ENCODE assay signal across 8 cellular contexts in the genomic region with DNA sequence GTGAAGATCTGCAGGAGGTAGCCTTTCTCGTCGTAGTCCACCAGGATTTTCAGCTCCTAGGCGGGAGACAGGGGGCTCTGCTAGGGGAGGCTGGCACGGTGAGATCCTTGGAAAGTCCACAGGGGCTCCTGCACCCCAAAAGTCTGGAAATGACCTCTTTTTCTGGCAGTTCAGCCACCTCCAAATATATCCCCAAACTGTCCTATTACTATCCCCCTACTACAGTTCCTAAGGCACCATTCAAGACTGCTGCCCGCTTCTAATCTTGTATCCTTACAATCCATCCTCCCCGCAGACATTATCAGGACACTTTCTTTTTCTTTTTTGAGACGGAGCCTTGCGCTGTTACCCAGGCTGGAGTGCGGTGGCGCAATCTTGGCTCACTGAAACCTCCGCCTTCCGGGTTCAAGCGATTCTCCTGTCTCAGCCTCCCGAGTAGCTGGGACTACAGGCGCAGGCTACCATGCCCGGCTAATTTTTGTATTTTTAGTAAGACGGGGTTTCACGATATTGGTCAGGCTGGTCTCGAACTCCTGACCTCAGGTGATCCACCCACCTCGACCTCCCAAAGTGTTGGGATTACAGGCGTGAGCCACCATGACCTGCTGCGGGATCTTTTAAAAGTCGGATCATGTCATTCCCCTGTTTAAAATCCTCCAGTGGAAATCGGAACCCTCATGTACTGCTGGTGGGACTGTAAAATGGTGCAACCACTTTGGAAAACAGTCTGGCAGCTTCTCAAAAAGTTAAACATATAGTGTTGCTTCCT. TPM values are rescaled to one million over a fixed set of nuclear protein-coding genes. Genes with fewer than 3 reads are reported as not detected.
DNase-seq lines count a peak whose midpoint lies in the region; ATAC-seq and TF ChIP-seq lines count a peak whose summit lies in the region.

No MANE protein-coding gene starts in this region.

- H3K36me3 Mint-ChIP-seq in activated T-cell treated with anti-CD3 and anti-CD28 coated beads, Interleukin-2, amount 50 U/mL, for 24 hours (ENCODE audit: low read depth), result peaks cover 3% of the 10 kb centered on the region
- no peaks in the 10 kb centered on the region for H3K36me3 Mint-ChIP-seq in activated T-helper 2 cell treated with anti-CD3 and anti-CD28 coated beads, Interferon-gamma antibody, Interleukin-2, Interleukin-4, amounts not matched to agents 10 μg/mL and 5 μg/mL and 100 μg/mL, durations not matched to agents 14 hours and 24 hours and 36 hours (ENCODE audit: low read depth)

- no peaks in the 10 kb centered on the region for H3K9me3 Mint-ChIP-seq in activated T-cell treated with anti-CD3 and anti-CD28 coated beads, Interleukin-2, amount 50 U/mL, for 24 hours
- H3K9me3 Mint-ChIP-seq in activated T-helper 2 cell treated with anti-CD3 and anti-CD28 coated beads, Interferon-gamma antibody, Interleukin-2, Interleukin-4, amounts not matched to agents 10 μg/mL and 5 μg/mL and 100 μg/mL, durations not matched to agents 14 hours and 24 hours and 36 hours, result no peaks in the 10 kb centered on the region

- H3K9me3 ChIP-seq in left lung (no peaks in the 10 kb centered on the region), tibial nerve (no peaks in the 10 kb centered on the region)

- no peak for DNase-seq in activated T-cell treated with anti-CD3 and anti-CD28 coated beads, Interleukin-2, amount 50 U/mL, for 24 hours
- no peak for DNase-seq in activated T-cell treated with anti-CD3 and anti-CD28 coated beads, Interleukin-2, amount 50 U/mL, for 1 hour
- no peak for DNase-seq in activated T-helper 2 cell treated with anti-CD3 and anti-CD28 coated beads, Interferon-gamma antibody, Interleukin-2, Interleukin-4, amounts not matched to agents 10 μg/mL and 5 μg/mL and 100 μg/mL, durations not matched to agents 14 hours and 24 hours and 36 hours (ENCODE audit: low spot score)
- DNase-seq in left lung, result no peak
- no peak for DNase-seq in tibial nerve (ENCODE audit: low spot score in 2 of 2)
- no peak for DNase-seq in stimulated activated CD4-positive, alpha-beta T cell treated with anti-CD3 and anti-CD28 coated beads, Interleukin-4, amount 100 ng/mL, for 4 hours
- no peak for DNase-seq in NCI-H1436 treated with DMSO at 0.1 percent for 48 hours (lab: John Stamatoyannopoulos, UW)

- H3K27me3 Mint-ChIP-seq in activated T-cell treated with anti-CD3 and anti-CD28 coated beads, Interleukin-2, amount 50 U/mL, for 24 hours, result no peaks in the 10 kb centered on the region
- no peaks in the 10 kb centered on the region for H3K27me3 Mint-ChIP-seq in activated T-helper 2 cell treated with anti-CD3 and anti-CD28 coated beads, Interferon-gamma antibody, Interleukin-2, Interleukin-4, amounts not matched to agents 10 μg/mL and 5 μg/mL and 100 μg/mL, durations not matched to agents 14 hours and 24 hours and 36 hours (ENCODE audit: low read depth)

- no peak for TF ChIP-seq EP300 in tibial nerve (IDR thresholded peaks at IDR 0.05)

- peaks cover 0 to 17% of the 10 kb centered on the region in 2 donors for H3K4me1 ChIP-seq in left lung
- peaks cover 0 to 15% (median 5%) of the 10 kb centered on the region in 4 donors for H3K4me1 ChIP-seq in tibial nerve

- H3K4me3 Mint-ChIP-seq in activated T-cell treated with anti-CD3 and anti-CD28 coated beads, Interleukin-2, amount 50 U/mL, for 24 hours, result peak overlapping the region; percentile 97
- H3K4me3 Mint-ChIP-seq in activated T-helper 2 cell treated with anti-CD3 and anti-CD28 coated beads, Interferon-gamma antibody, Interleukin-2, Interleukin-4, amounts not matched to agents 10 μg/mL and 5 μg/mL and 100 μg/mL, durations not matched to agents 14 hours and 24 hours and 36 hours (ENCODE audit: low read depth), result peak overlapping the region; percentile 97

- H3K4me1 Mint-ChIP-seq in activated T-cell treated with anti-CD3 and anti-CD28 coated beads, Interleukin-2, amount 50 U/mL, for 24 hours (ENCODE audit: low read depth), result peaks cover 18% of the 10 kb centered on the region
- H3K4me1 Mint-ChIP-seq in activated T-helper 2 cell treated with anti-CD3 and anti-CD28 coated beads, Interferon-gamma antibody, Interleukin-2, Interleukin-4, amounts not matched to agents 10 μg/mL and 5 μg/mL and 100 μg/mL, durations not matched to agents 14 hours and 24 hours and 36 hours (ENCODE audit: low read depth), result peaks cover 4% of the 10 kb centered on the region

- WGBS in tibial nerve, 2 donors, result 74 to 78% methylated on average over 24 of the region's 24 CpGs

- H3K36me3 ChIP-seq in left lung (no peaks in the 10 kb centered on the region), tibial nerve (no peaks in the 10 kb centered on the region)

- peak; percentile 1 for ATAC-seq in left lung
- no peak for ATAC-seq in GM19351 (IDR thresholded peaks at IDR 0.05; ENCODE audit: unreplicated experiment)

- TF ChIP-seq CTCF in left lung (IDR thresholded peaks at IDR 0.05) (no peak), tibial nerve (IDR thresholded peaks at IDR 0.05) (no peak)

- H3K4me3 ChIP-seq in left lung (peak overlapping the region; percentile 51 to 59), tibial nerve (peak overlapping the region; percentile 38 to 58 (median 48))

- H3K27ac ChIP-seq in left lung (peak overlapping the region in 1 of 2 donors; percentile 85), tibial nerve (peak overlapping the region in 3 of 4 donors; percentile 9 to 76 (median 62))

- H3K27me3 ChIP-seq in left lung (no peaks in the 10 kb centered on the region), tibial nerve (no peaks in the 10 kb centered on the region)

- H3K27ac Mint-ChIP-seq in activated T-cell treated with anti-CD3 and anti-CD28 coated beads, Interleukin-2, amount 50 U/mL, for 24 hours, result peak overlapping the region; percentile 96
- peak overlapping the region; percentile 90 for H3K27ac Mint-ChIP-seq in activated T-helper 2 cell treated with anti-CD3 and anti-CD28 coated beads, Interferon-gamma antibody, Interleukin-2, Interleukin-4, amounts not matched to agents 10 μg/mL and 5 μg/mL and 100 μg/mL, durations not matched to agents 14 hours and 24 hours and 36 hours

- TF ChIP-seq POLR2A in tibial nerve (IDR thresholded peaks at IDR 0.05), result no peak

- intact Hi-C loops in activated T-helper 2 cell treated with anti-CD3 and anti-CD28 coated beads, Interferon-gamma antibody, Interleukin-2, Interleukin-4, amounts not matched to agents 10 μg/mL and 5 μg/mL and 100 μg/mL, durations not matched to agents 14 hours and 24 hours and 36 hours (cut with micrococcal nuclease), result loop anchor here (2.0 to 10.0 kb wide), 3 partner anchors 45 to 385 kb away; a partner anchor contains a TSS
- intact Hi-C loops in left lung (cut with DNase I), result no loop called here

RNA-seq across cellular contexts. Expression of a gene that starts 18.5 kb away (rescaled TPM):
- not detected in 2 replicates for total RNA-seq in activated T-helper 2 cell treated with anti-CD3 and anti-CD28 coated beads, Interferon-gamma antibody, Interleukin-2, Interleukin-4, amounts not matched to agents 10 μg/mL and 5 μg/mL and 100 μg/mL, durations not matched to agents 14 hours and 24 hours and 36 hours
- 1 to 10 TPM in 1 of 2 donors, under 1 TPM in 1; 0.85 to 2.1 TPM for total RNA-seq in left lung
- 1 to 10 TPM in 1 of 4 donors, under 1 TPM in 1, not detected in 2; 0.63 to 1.1 TPM for total RNA-seq in tibial nerve

RNA-seq across cellular contexts. Expression of a gene that starts 36.4 kb away (rescaled TPM):
- 23.3 and 24.0 TPM in 2 replicates for total RNA-seq in activated T-helper 2 cell treated with anti-CD3 and anti-CD28 coated beads, Interferon-gamma antibody, Interleukin-2, Interleukin-4, amounts not matched to agents 10 μg/mL and 5 μg/mL and 100 μg/mL, durations not matched to agents 14 hours and 24 hours and 36 hours
- 10 to 100 TPM; 18.9 to 23.4 TPM for total RNA-seq in left lung
- total RNA-seq in tibial nerve, result 10 to 100 TPM in 3 of 4 donors, 1 to 10 TPM in 1; 9.4 to 18.3 (median 12.2) TPM

RNA-seq across cellular contexts. Expression of a gene that starts 46.7 kb away (rescaled TPM):
- 115 and 119 TPM in 2 replicates for total RNA-seq in activated T-helper 2 cell treated with anti-CD3 and anti-CD28 coated beads, Interferon-gamma antibody, Interleukin-2, Interleukin-4, amounts not matched to agents 10 μg/mL and 5 μg/mL and 100 μg/mL, durations not matched to agents 14 hours and 24 hours and 36 hours
- total RNA-seq in left lung (10 to 100 TPM; 37.6 to 48.3 TPM), tibial nerve (10 to 100 TPM; 14.1 to 24.3 (median 18.1) TPM)

RNA-seq across cellular contexts. Expression of a gene that starts 48.4 kb away (rescaled TPM):
- total RNA-seq in activated T-helper 2 cell treated with anti-CD3 and anti-CD28 coated beads, Interferon-gamma antibody, Interleukin-2, Interleukin-4, amounts not matched to agents 10 μg/mL and 5 μg/mL and 100 μg/mL, durations not matched to agents 14 hours and 24 hours and 36 hours, result 65.2 and 71.0 TPM in 2 replicates
- total RNA-seq in left lung (10 to 100 TPM; 39.3 to 53.8 TPM), tibial nerve (10 to 100 TPM; 22.4 to 47.7 (median 42.8) TPM)
